In the genomic region with DNA sequence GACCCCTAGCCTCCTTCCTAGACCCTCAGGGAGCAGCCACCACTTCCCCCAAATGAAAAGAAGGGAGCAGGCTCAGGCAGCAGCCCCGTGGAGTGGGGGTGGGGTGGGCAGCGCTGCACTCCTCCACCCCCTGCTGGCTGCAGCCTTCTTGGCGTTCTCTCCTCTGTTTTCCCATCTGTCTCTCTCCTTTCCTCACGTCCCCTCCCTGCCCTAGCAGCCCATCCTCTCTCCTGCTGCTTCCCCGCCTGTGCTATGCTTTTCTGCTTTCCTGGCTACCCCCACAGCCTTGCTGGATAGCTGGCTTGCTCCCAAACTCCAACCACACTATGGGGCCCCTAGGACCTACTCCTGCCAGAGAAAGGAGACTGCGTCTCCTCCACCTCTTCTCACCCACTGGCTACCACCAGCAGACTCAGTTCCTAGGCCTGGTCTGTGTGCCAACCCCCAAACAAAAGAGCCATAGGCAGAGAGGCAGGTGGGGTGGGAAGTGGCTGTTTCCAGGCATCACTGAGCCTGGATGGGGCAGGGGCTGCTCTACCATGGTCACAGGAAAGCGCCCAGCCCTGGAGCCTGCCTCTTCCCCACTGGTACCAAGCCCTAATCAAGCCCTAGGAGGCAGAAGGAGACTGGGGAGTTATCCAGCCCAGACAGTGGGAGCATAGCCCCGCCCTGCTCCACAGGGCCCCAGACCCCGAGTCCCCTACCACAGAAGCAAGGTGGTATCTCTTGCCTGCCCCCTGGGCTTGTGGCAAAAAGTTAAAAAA, we compare ENCODE assay signal across 6 cellular contexts. TPM values are rescaled to one million over a fixed set of nuclear protein-coding genes. Genes with fewer than 3 reads are reported as not detected.
DNase-seq lines count a peak whose midpoint lies in the region; ATAC-seq and TF ChIP-seq lines count a peak whose summit lies in the region.

No MANE protein-coding gene starts in this region.

- no peaks in the 10 kb centered on the region for H3K36me3 ChIP-seq in OCI-LY1 (ENCODE audit: insufficient read depth, low read length)

- no peak overlapping the region for H3K4me3 ChIP-seq in OCI-LY1 (ENCODE audit: low read depth, low read length, poor library complexity, severe bottlenecking)

- no peaks in the 10 kb centered on the region for H3K79me2 ChIP-seq in OCI-LY1 (ENCODE audit: insufficient read depth, low read length)

- H3K9me2 ChIP-seq in OCI-LY1 (ENCODE audit: low read depth, low read length) = no peaks in the 10 kb centered on the region

- TF ChIP-seq CTCF in OCI-LY1 (IDR thresholded peaks at IDR 0.05; ENCODE audit: low read length) = peak; percentile 37; the same call in 1 of the 2 replicates

- H3F3A ChIP-seq in OCI-LY1 (ENCODE audit: insufficient read depth, low read length) = no peaks in the 10 kb centered on the region

- H3K9ac ChIP-seq in OCI-LY1 (ENCODE audit: low read length) = no peak overlapping the region

- H3K27me3 ChIP-seq in OCI-LY1 (ENCODE audit: insufficient read depth, low read length) = no peaks in the 10 kb centered on the region

- no peak overlapping the region for H2AFZ ChIP-seq in OCI-LY1 (ENCODE audit: low read length)

- no peaks in the 10 kb centered on the region for H4K20me1 ChIP-seq in OCI-LY1 (ENCODE audit: insufficient read depth, low read length)

- H3K27ac ChIP-seq in OCI-LY1 (ENCODE audit: low read depth, low read length, poor library complexity, severe bottlenecking) = no peak overlapping the region

- DNase-seq in G401 (ENCODE audit: low spot score) (peak; percentile 96), iPS-NIHi11 (ENCODE audit: low spot score) (peak; percentile 69), medulla oblongata (ENCODE audit: extremely low spot score) (no peak), mesenteric fat pad (ENCODE audit: low spot score) (no peak)

- in situ Hi-C loops in G401 (cut with HindIII; ENCODE audit: low sequenced_read_pairs) = no loop called here

- no peak overlapping the region for H3K4me2 ChIP-seq in OCI-LY1 (ENCODE audit: low read length)

- H3K4me1 ChIP-seq in OCI-LY1 (ENCODE audit: insufficient read depth, low read length, severe bottlenecking) = peaks cover 13% of the 10 kb centered on the region

- no peak for ATAC-seq in HG03342 (IDR thresholded peaks at IDR 0.05; ENCODE audit: unreplicated experiment)

- H3K9me3 ChIP-seq in OCI-LY1 (ENCODE audit: low read length) = no peaks in the 10 kb centered on the region

RNA-seq across cellular contexts. Expression of a gene that starts 3.4 kb away (rescaled TPM):
- 1.0 and 3.1 TPM in 2 replicates for total RNA-seq in G401 (2014; rRNA removed; shearing (Covaris generic))
- 0.26 TPM for total RNA-seq in mesenteric fat pad

RNA-seq across cellular contexts. Expression of a gene that starts 3.8 kb away (rescaled TPM):
- not detected in 2 replicates for total RNA-seq in G401 (2014; rRNA removed; shearing (Covaris generic))
- total RNA-seq in mesenteric fat pad = 2.7 TPM

RNA-seq across cellular contexts. Expression of a gene that starts 13.9 kb away (rescaled TPM):
- 4.7 and 5.9 TPM in 2 replicates for total RNA-seq in G401 (2014; rRNA removed; shearing (Covaris generic))
- 10.6 TPM for total RNA-seq in mesenteric fat pad

RNA-seq across cellular contexts. Expression of a gene that starts 27.9 kb away (rescaled TPM):
- 123 and 146 TPM in 2 replicates for total RNA-seq in G401 (2014; rRNA removed; shearing (Covaris generic))
- total RNA-seq in mesenteric fat pad = 16.5 TPM

RNA-seq across cellular contexts. Expression of a gene that starts 31.1 kb away (rescaled TPM):
- 203 TPM in 2 replicates for total RNA-seq in G401 (2014; rRNA removed; shearing (Covaris generic))
- 27.9 TPM for total RNA-seq in mesenteric fat pad

Comparison
In these comparisons a context has a peak if more than half of its experiments do, and no peak if none do; other contexts are left out.
1. DNase-seq: peak in G401 (single experiment) and iPS-NIHi11 (single experiment); none in medulla oblongata (single experiment) and mesenteric fat pad (single experiment).